In genomic region chrX:100445593-100445992, GRCh38 we compare ENCODE assay signal across 30 cellular contexts. TPM values are rescaled to one million over a fixed set of nuclear protein-coding genes. Genes with fewer than 3 reads are reported as not detected.
"Had no signal": no experiment of that assay in that cellular context is flagged by ENCODE, and none has a peak within 500 bp of the region (broad histone marks: within the 10 kb centered on the region; RNA-seq: fewer than 3 reads in every experiment).

No MANE protein-coding gene starts in this region.

- H3K4me3 Mint-ChIP-seq: activated CD4-positive, alpha-beta memory T cell treated with anti-CD3 and anti-CD28 coated beads for 36 hours; activated CD4-positive, alpha-beta T cell treated with anti-CD3 and anti-CD28 coated beads for 36 hours; activated CD4-positive, alpha-beta T cell treated with anti-CD3 and anti-CD28 coated beads, Interleukin-2, amount 10 ng/mL, durations not matched to agents 24 days and 14 days; activated CD8-positive, alpha-beta memory T cell treated with anti-CD3 and anti-CD28 coated beads, Interleukin-2, amount 10 ng/mL, durations not matched to agents 7 days and 5 days; activated CD8-positive, alpha-beta T cell treated with anti-CD3 and anti-CD28 coated beads, Interleukin-2, amount 10 ng/mL, durations not matched to agents 7 days and 5 days; activated naive CD4-positive, alpha-beta T cell treated with anti-CD3 and anti-CD28 coated beads for 36 hours; activated naive CD4-positive, alpha-beta T cell treated with anti-CD3 and anti-CD28 coated beads, Interleukin-2, amount 50 U/mL, for 24 hours; activated naive CD8-positive, alpha-beta T cell treated with anti-CD3 and anti-CD28 coated beads, Interleukin-2, amount 10 ng/mL, durations not matched to agents 7 days and 5 days; activated T-helper 1 cell treated with anti-CD3 and anti-CD28 coated beads, Interleukin-12 subunit alpha, Interleukin-12 subunit beta, Interleukin-2, Interleukin-4 antibody, amounts not matched to agents 30 ng/mL and 10 ng/mL and 1 ng/mL, durations not matched to agents 14 hours and 24 hours and 36 hours; brain; effector memory CD8-positive, alpha-beta T cell had no signal

- H3K4me3 ChIP-seq: ascending aorta, gastroesophageal sphincter, heart right ventricle had no signal

- H3K27ac Mint-ChIP-seq: activated CD4-positive, alpha-beta memory T cell treated with anti-CD3 and anti-CD28 coated beads for 36 hours; activated CD4-positive, alpha-beta T cell treated with anti-CD3 and anti-CD28 coated beads for 36 hours; activated CD4-positive, alpha-beta T cell treated with anti-CD3 and anti-CD28 coated beads, Interleukin-2, amount 10 ng/mL, durations not matched to agents 24 days and 14 days; activated CD8-positive, alpha-beta memory T cell treated with anti-CD3 and anti-CD28 coated beads, Interleukin-2, amount 10 ng/mL, durations not matched to agents 7 days and 5 days; activated CD8-positive, alpha-beta T cell treated with anti-CD3 and anti-CD28 coated beads, Interleukin-2, amount 10 ng/mL, durations not matched to agents 7 days and 5 days; activated naive CD4-positive, alpha-beta T cell treated with anti-CD3 and anti-CD28 coated beads for 36 hours; activated naive CD4-positive, alpha-beta T cell treated with anti-CD3 and anti-CD28 coated beads, Interleukin-2, amount 50 U/mL, for 24 hours; activated naive CD8-positive, alpha-beta T cell treated with anti-CD3 and anti-CD28 coated beads, Interleukin-2, amount 10 ng/mL, durations not matched to agents 7 days and 5 days; activated T-helper 1 cell treated with anti-CD3 and anti-CD28 coated beads, Interleukin-12 subunit alpha, Interleukin-12 subunit beta, Interleukin-2, Interleukin-4 antibody, amounts not matched to agents 30 ng/mL and 10 ng/mL and 1 ng/mL, durations not matched to agents 14 hours and 24 hours and 36 hours; activated T-helper 2 cell treated with anti-CD3 and anti-CD28 coated beads, Interferon-gamma antibody, Interleukin-2, Interleukin-4, amounts not matched to agents 10 μg/mL and 5 μg/mL and 100 μg/mL, durations not matched to agents 14 hours and 24 hours and 36 hours; brain; effector memory CD8-positive, alpha-beta T cell had no signal

- ATAC-seq: activated CD4-positive, alpha-beta T cell treated with anti-CD3 and anti-CD28 coated beads for 36 hours; activated CD8-positive, alpha-beta memory T cell treated with anti-CD3 and anti-CD28 coated beads, Interleukin-2, amount 10 ng/mL, durations not matched to agents 7 days and 5 days; activated CD8-positive, alpha-beta T cell treated with anti-CD3 and anti-CD28 coated beads, Interleukin-2, amount 10 ng/mL, durations not matched to agents 7 days and 5 days; effector memory CD8-positive, alpha-beta T cell; gastroesophageal sphincter; heart right ventricle had no signal

- H3K36me3 Mint-ChIP-seq: activated CD4-positive, alpha-beta memory T cell treated with anti-CD3 and anti-CD28 coated beads for 36 hours; activated CD8-positive, alpha-beta memory T cell treated with anti-CD3 and anti-CD28 coated beads, Interleukin-2, amount 10 ng/mL, durations not matched to agents 7 days and 5 days; activated naive CD4-positive, alpha-beta T cell treated with anti-CD3 and anti-CD28 coated beads, Interleukin-2, amount 50 U/mL, for 24 hours; activated naive CD8-positive, alpha-beta T cell treated with anti-CD3 and anti-CD28 coated beads, Interleukin-2, amount 10 ng/mL, durations not matched to agents 7 days and 5 days; brain had no signal

- H3K4me1 ChIP-seq: ascending aorta, gastroesophageal sphincter had no signal

- H3K9me3 ChIP-seq: ascending aorta, gastroesophageal sphincter, heart right ventricle had no signal

- H3K27me3 ChIP-seq: ascending aorta, gastroesophageal sphincter had no signal

- H3K4me1 Mint-ChIP-seq: activated CD4-positive, alpha-beta T cell treated with anti-CD3 and anti-CD28 coated beads for 36 hours; activated CD4-positive, alpha-beta T cell treated with anti-CD3 and anti-CD28 coated beads, Interleukin-2, amount 10 ng/mL, durations not matched to agents 24 days and 14 days; activated CD8-positive, alpha-beta memory T cell treated with anti-CD3 and anti-CD28 coated beads, Interleukin-2, amount 10 ng/mL, durations not matched to agents 7 days and 5 days; activated naive CD4-positive, alpha-beta T cell treated with anti-CD3 and anti-CD28 coated beads, Interleukin-2, amount 50 U/mL, for 24 hours; activated naive CD8-positive, alpha-beta T cell treated with anti-CD3 and anti-CD28 coated beads, Interleukin-2, amount 10 ng/mL, durations not matched to agents 7 days and 5 days; brain had no signal

- H3K36me3 ChIP-seq: ascending aorta, gastroesophageal sphincter, heart right ventricle had no signal

- DNase-seq: activated CD4-positive, alpha-beta memory T cell treated with anti-CD3 and anti-CD28 coated beads for 36 hours; activated CD4-positive, alpha-beta T cell treated with anti-CD3 and anti-CD28 coated beads for 36 hours; activated CD4-positive, alpha-beta T cell treated with anti-CD3 and anti-CD28 coated beads, Interleukin-2, amount 10 ng/mL, durations not matched to agents 24 days and 14 days; activated CD4-positive, CD25-positive, alpha-beta regulatory T cell; activated CD4-positive, CD25-positive, alpha-beta regulatory T cell treated with anti-CD3 and anti-CD28 coated beads, Interleukin-2, amount 50 U/mL, for 72 hours; activated CD8-positive, alpha-beta memory T cell treated with anti-CD3 and anti-CD28 coated beads, Interleukin-2, amount 10 ng/mL, durations not matched to agents 7 days and 5 days; activated CD8-positive, alpha-beta memory T cell treated with anti-CD3 and anti-CD28 coated beads, Interleukin-2, amount 50 U/mL, for 4 hours; activated CD8-positive, alpha-beta T cell treated with anti-CD3 and anti-CD28 coated beads, Interleukin-2, amount 10 ng/mL, durations not matched to agents 7 days and 5 days; activated effector memory CD4-positive, alpha-beta T cell treated with anti-CD3 and anti-CD28 coated beads, Interleukin-2, amount 50 U/mL, for 16 hours; activated naive CD4-positive, alpha-beta T cell treated with anti-CD3 and anti-CD28 coated beads for 36 hours; activated naive CD8-positive, alpha-beta T cell treated with anti-CD3 and anti-CD28 coated beads, Interleukin-2, amount 10 ng/mL, durations not matched to agents 7 days and 5 days; activated T-cell treated with anti-CD3 and anti-CD28 coated beads, Interleukin-2, amount 50 U/mL, for 1 hour; activated T-cell treated with anti-CD3 and anti-CD28 coated beads, Interleukin-2, amount 50 U/mL, for 48 hours; caudate nucleus; cortex of kidney; dermis blood vessel endothelial cell; effector CD4-positive, alpha-beta T cell; effector memory CD8-positive, alpha-beta T cell; foreskin melanocyte; heart right ventricle; T-helper 2 cell had no signal

- H3K27me3 Mint-ChIP-seq: activated CD4-positive, alpha-beta memory T cell treated with anti-CD3 and anti-CD28 coated beads for 36 hours; activated CD4-positive, alpha-beta T cell treated with anti-CD3 and anti-CD28 coated beads for 36 hours; activated CD4-positive, alpha-beta T cell treated with anti-CD3 and anti-CD28 coated beads, Interleukin-2, amount 10 ng/mL, durations not matched to agents 24 days and 14 days; activated CD8-positive, alpha-beta memory T cell treated with anti-CD3 and anti-CD28 coated beads, Interleukin-2, amount 10 ng/mL, durations not matched to agents 7 days and 5 days; activated naive CD8-positive, alpha-beta T cell treated with anti-CD3 and anti-CD28 coated beads, Interleukin-2, amount 10 ng/mL, durations not matched to agents 7 days and 5 days; effector memory CD8-positive, alpha-beta T cell had no signal

- H3K9me3 Mint-ChIP-seq: activated CD4-positive, alpha-beta memory T cell treated with anti-CD3 and anti-CD28 coated beads for 36 hours; activated CD4-positive, alpha-beta T cell treated with anti-CD3 and anti-CD28 coated beads, Interleukin-2, amount 10 ng/mL, durations not matched to agents 24 days and 14 days; activated naive CD4-positive, alpha-beta T cell treated with anti-CD3 and anti-CD28 coated beads for 36 hours; activated naive CD4-positive, alpha-beta T cell treated with anti-CD3 and anti-CD28 coated beads, Interleukin-2, amount 50 U/mL, for 24 hours; activated naive CD8-positive, alpha-beta T cell treated with anti-CD3 and anti-CD28 coated beads, Interleukin-2, amount 10 ng/mL, durations not matched to agents 7 days and 5 days; activated T-helper 1 cell treated with anti-CD3 and anti-CD28 coated beads, Interleukin-12 subunit alpha, Interleukin-12 subunit beta, Interleukin-2, Interleukin-4 antibody, amounts not matched to agents 30 ng/mL and 10 ng/mL and 1 ng/mL, durations not matched to agents 14 hours and 24 hours and 36 hours; activated T-helper 2 cell treated with anti-CD3 and anti-CD28 coated beads, Interferon-gamma antibody, Interleukin-2, Interleukin-4, amounts not matched to agents 10 μg/mL and 5 μg/mL and 100 μg/mL, durations not matched to agents 14 hours and 24 hours and 36 hours; brain; effector memory CD8-positive, alpha-beta T cell had no signal

- H3K27ac ChIP-seq: ascending aorta, epithelial cell of prostate, gastroesophageal sphincter, heart right ventricle had no signal

RNA-seq across cellular contexts. Expression of gene PCDH19, which starts 35.5 kb away (rescaled TPM):
- total RNA-seq: activated CD4-positive, alpha-beta memory T cell treated with anti-CD3 and anti-CD28 coated beads for 36 hours; activated CD4-positive, alpha-beta T cell treated with anti-CD3 and anti-CD28 coated beads, Interleukin-2, amount 10 ng/mL, durations not matched to agents 24 days and 14 days; activated CD8-positive, alpha-beta memory T cell treated with anti-CD3 and anti-CD28 coated beads for 36 hours; activated CD8-positive, alpha-beta memory T cell treated with anti-CD3 and anti-CD28 coated beads, Interleukin-2, amount 10 ng/mL, durations not matched to agents 7 days and 5 days; activated CD8-positive, alpha-beta T cell treated with anti-CD3 and anti-CD28 coated beads, Interleukin-2, amount 10 ng/mL, durations not matched to agents 7 days and 5 days; activated naive CD4-positive, alpha-beta T cell treated with anti-CD3 and anti-CD28 coated beads for 36 hours; activated naive CD8-positive, alpha-beta T cell treated with anti-CD3 and anti-CD28 coated beads, Interleukin-2, amount 10 ng/mL, durations not matched to agents 7 days and 5 days; activated T-helper 2 cell treated with anti-CD3 and anti-CD28 coated beads, Interferon-gamma antibody, Interleukin-2, Interleukin-4, amounts not matched to agents 10 μg/mL and 5 μg/mL and 100 μg/mL, durations not matched to agents 14 hours and 24 hours and 36 hours; T-helper 1 cell treated with Interleukin-12 subunit alpha and Interleukin-12 subunit beta and Interleukin-4 antibody, amounts not matched to agents 30 ng/mL and 1 ng/mL, for 36 hours had no signal
